8 cellular contexts compared by ENCODE assay signal in the genomic region with DNA sequence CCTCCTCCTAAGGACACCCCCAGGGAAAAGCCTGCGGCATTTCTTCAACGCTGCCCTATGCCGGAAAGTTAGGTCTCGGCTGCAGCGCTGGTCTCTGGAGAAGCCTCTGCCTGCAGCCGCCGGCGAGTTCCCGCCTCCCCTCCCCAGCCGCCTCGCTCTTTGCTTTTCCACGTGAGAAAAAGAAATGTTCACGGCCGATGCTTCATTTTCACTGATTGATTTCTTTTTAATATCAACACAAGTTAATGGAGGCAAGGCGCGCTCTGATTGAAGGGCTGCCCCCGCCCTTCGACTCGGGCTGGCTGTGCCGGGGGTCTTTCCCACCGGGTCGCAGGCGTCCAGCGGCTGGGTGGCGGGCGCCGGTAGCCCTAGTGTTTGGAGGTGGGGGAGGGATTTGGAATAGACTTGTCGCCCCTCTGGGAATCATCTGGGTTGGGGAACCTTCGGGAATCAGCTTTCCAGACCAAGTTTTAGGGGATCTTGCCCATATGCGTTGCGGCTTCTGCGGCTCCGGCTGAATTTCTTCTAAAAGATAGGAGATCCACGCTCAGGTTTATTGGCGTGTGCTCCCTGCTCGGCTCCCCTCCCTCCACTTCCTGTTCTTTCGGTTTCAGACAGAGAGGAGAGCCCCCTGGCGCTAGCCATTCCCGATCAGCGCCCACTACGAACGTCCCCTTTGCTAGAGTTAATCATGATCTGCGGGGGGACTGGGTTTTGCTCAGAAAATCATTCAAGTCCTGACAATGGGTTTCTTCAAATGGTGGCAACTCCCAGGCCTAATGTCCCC. TPM values are rescaled to one million over a fixed set of nuclear protein-coding genes. Genes with fewer than 3 reads are reported as not detected.
A peak's percentile ranks its signal among the peaks of the same experiment; 100 is the strongest.
DNase-seq lines count a peak whose midpoint lies in the region; ATAC-seq and TF ChIP-seq lines count a peak whose summit lies in the region.

No MANE protein-coding gene starts in this region.

- BruUV-seq in Calu3 (replicated peaks; lab: Mats Ljungman, UMichigan) = no TSS peak

- H3K36me3 ChIP-seq in SK-N-MC (ENCODE audit: insufficient read depth, low read length) = no peaks in the 10 kb centered on the region

- no peak for TF ChIP-seq CTCF in Calu3 (IDR thresholded peaks at IDR 0.05; ENCODE audit: unreplicated experiment)
- TF ChIP-seq CTCF in fibroblast of pulmonary artery (IDR thresholded peaks at IDR 0.05; ENCODE audit: low read length, missing control alignments) = no peak
- peak; percentile 49 for TF ChIP-seq CTCF in progenitor cell of endocrine pancreas (IDR thresholded peaks at IDR 0.05; ENCODE audit: unreplicated experiment)

- CTCF ChIA-PET in Calu3 (lab: Charles Lee) = interaction anchor here (0.5 to 1.2 kb wide), 2 partner anchors 34 to 53 kb away, joined by 3 read pairs; no protein-coding TSS in a partner anchor

- DNase-seq in Calu3 (no peak), SK-N-MC (ENCODE audit: low read depth, low spot score) (no peak), fibroblast of pulmonary artery (ENCODE audit: low read depth) (no peak), progenitor cell of endocrine pancreas (ENCODE audit: low spot score, unreplicated experiment) (no peak), NCI-H526 treated with DMSO at 0.1 percent for 48 hours (lab: John Stamatoyannopoulos, UW) (no peak), erythroblast (lab: John Stamatoyannopoulos, UW) (no peak)

- ATAC-seq in GM19328 (IDR thresholded peaks at IDR 0.05; ENCODE audit: unreplicated experiment) (no peak), GM18868 (IDR thresholded peaks at IDR 0.05; ENCODE audit: unreplicated experiment) (no peak)

- no peak for TF ChIP-seq POLR2A in erythroblast (IDR thresholded peaks at IDR 0.05; ENCODE audit: low read length)

- H3K9me3 ChIP-seq in SK-N-MC (ENCODE audit: low read depth, low read length) = no peaks in the 10 kb centered on the region

- peak overlapping the region; percentile 69 for H3K4me3 ChIP-seq in SK-N-MC
- peak overlapping the region; percentile 58 for H3K4me3 ChIP-seq in fibroblast of pulmonary artery (replicated peaks; ENCODE audit: low read depth, low read length)

- H3K27ac ChIP-seq in SK-N-MC = no peak overlapping the region

- H3K4me1 Mint-ChIP-seq in Calu3 (ENCODE audit: low read depth, unreplicated experiment) = peaks cover 19% of the 10 kb centered on the region
- H3K4me1 Mint-ChIP-seq in progenitor cell of endocrine pancreas (ENCODE audit: low read depth) = peaks cover 14% of the 10 kb centered on the region

- H3K27me3 Mint-ChIP-seq in Calu3 (ENCODE audit: unreplicated experiment) (no peaks in the 10 kb centered on the region), progenitor cell of endocrine pancreas (peaks cover 82% of the 10 kb centered on the region)

- H3K9ac ChIP-seq in SK-N-MC (ENCODE audit: insufficient read length) = no peak overlapping the region

- intact Hi-C loops in Calu3 (cut with micrococcal nuclease; ENCODE audit: unreplicated experiment) = no loop called here

- H3K36me3 Mint-ChIP-seq in Calu3 (ENCODE audit: insufficient read depth, unreplicated experiment) (peaks cover 48% of the 10 kb centered on the region), progenitor cell of endocrine pancreas (ENCODE audit: insufficient read depth) (no peaks in the 10 kb centered on the region)

- H3K4me3 Mint-ChIP-seq in Calu3 (ENCODE audit: low read depth, unreplicated experiment) (peak overlapping the region; percentile 93), progenitor cell of endocrine pancreas (ENCODE audit: low read depth) (peak overlapping the region; percentile 78)

- H3K27ac Mint-ChIP-seq in Calu3 (ENCODE audit: unreplicated experiment) (peak overlapping the region; percentile 74), progenitor cell of endocrine pancreas (peak overlapping the region; percentile 88)

- H3K9me3 Mint-ChIP-seq in Calu3 (ENCODE audit: low read depth, unreplicated experiment) (no peaks in the 10 kb centered on the region), progenitor cell of endocrine pancreas (ENCODE audit: low read depth) (no peaks in the 10 kb centered on the region)

RNA-seq across cellular contexts. Expression of gene NRP2, which starts 4.1 kb away (rescaled TPM):
- total RNA-seq in Calu3 (2022) (12.5 and 19.9 TPM in 2 replicates), progenitor cell of endocrine pancreas (6.3 and 14.3 TPM in 2 replicates)
